19 cellular contexts compared by ENCODE assay signal in the genomic region with DNA sequence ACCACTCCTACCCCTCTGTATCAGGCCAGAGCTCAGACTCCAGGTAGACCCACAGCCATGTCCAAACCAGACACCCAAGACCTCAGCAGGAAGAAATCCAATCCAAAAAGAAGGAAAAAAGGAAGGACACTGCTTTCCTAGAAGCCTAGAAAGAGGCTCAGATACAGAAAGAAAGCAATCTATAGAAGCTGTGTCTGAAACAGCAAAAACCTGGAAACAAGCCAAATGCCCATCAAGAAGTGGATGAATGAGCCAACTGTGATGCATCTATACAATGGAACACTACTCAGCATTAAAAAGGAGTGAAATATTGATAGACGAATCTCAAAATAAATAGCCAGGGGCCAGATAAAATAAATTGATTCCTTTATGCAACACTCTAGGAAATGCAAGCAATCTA. TPM values are rescaled to one million over a fixed set of nuclear protein-coding genes. Genes with fewer than 3 reads are reported as not detected.
DNase-seq lines count a peak whose midpoint lies in the region; ATAC-seq and TF ChIP-seq lines count a peak whose summit lies in the region.
"Had no signal": no experiment of that assay in that cellular context is flagged by ENCODE, and none has a peak within 500 bp of the region (broad histone marks: within the 10 kb centered on the region; RNA-seq: fewer than 3 reads in every experiment).

No MANE protein-coding gene starts in this region.

- no peaks in the 10 kb centered on the region for H3K9me3 Mint-ChIP-seq in osteocyte (ENCODE audit: unreplicated experiment)

- H3K4me3 Mint-ChIP-seq in osteocyte (ENCODE audit: unreplicated experiment) = no peak overlapping the region
- H3K4me3 Mint-ChIP-seq: CD4-positive, alpha-beta memory T cell had no signal

- in situ Hi-C loops in GM13977 (cut with MboI; ENCODE audit: low pct_unique_long_range_greater_than_20kb, low sequenced_read_pairs, unreplicated experiment) = no loop called here

- H3K36me3 Mint-ChIP-seq in osteocyte (ENCODE audit: unreplicated experiment) = peaks cover 19% of the 10 kb centered on the region

- H3K27ac Mint-ChIP-seq in osteocyte (ENCODE audit: unreplicated experiment) = no peak overlapping the region

- H3K9me3 ChIP-seq in BLaER1 treated with 17β-estradiol and CSF1 and Interleukin-3, amounts not matched to agents 10 nM and 100 nM (replicated peaks in 1 of 11) = no peaks in the 10 kb centered on the region; a peak in 1 of 22 replicates

- no peak overlapping the region for H3K4me3 ChIP-seq in BLaER1 treated with 17β-estradiol and CSF1 and Interleukin-3, amounts not matched to agents 10 nM and 100 nM

- no peaks in the 10 kb centered on the region for H3K27me3 Mint-ChIP-seq in osteocyte (ENCODE audit: unreplicated experiment)
- H3K27me3 Mint-ChIP-seq: CD4-positive, alpha-beta memory T cell had no signal

- no peak for TF ChIP-seq CTCF in osteocyte (IDR thresholded peaks at IDR 0.05)
- no peak for TF ChIP-seq CTCF in GM13977 (IDR thresholded peaks at IDR 0.05; ENCODE audit: extremely low read depth, insufficient read depth, missing control alignments)

- H3K27me3 ChIP-seq in BLaER1 treated with 17β-estradiol and CSF1 and Interleukin-3, amounts not matched to agents 10 nM and 100 nM = no peaks in the 10 kb centered on the region

- peaks cover 11 to 67% (median 34%) of the 10 kb centered on the region in 11 experiments; a peak in 21 of 22 replicates for H3K36me3 ChIP-seq in BLaER1 treated with 17β-estradiol and CSF1 and Interleukin-3, amounts not matched to agents 10 nM and 100 nM

- peak overlapping the region in 4 of 11 experiments; percentile 0 to 37 (median 33); a peak in 4 of 22 replicates for H3K27ac ChIP-seq in BLaER1 treated with 17β-estradiol and CSF1 and Interleukin-3, amounts not matched to agents 10 nM and 100 nM

- H3K9ac ChIP-seq in BLaER1 treated with 17β-estradiol and CSF1 and Interleukin-3, amounts not matched to agents 10 nM and 100 nM = no peak overlapping the region

- no peak for ATAC-seq in HG02870 (IDR thresholded peaks at IDR 0.05; ENCODE audit: unreplicated experiment)

- H4K20me1 ChIP-seq in BLaER1 treated with 17β-estradiol and CSF1 and Interleukin-3, amounts not matched to agents 10 nM and 100 nM = peaks cover 21 to 98% (median 42%) of the 10 kb centered on the region in 11 experiments; a peak in 20 of 22 replicates

- peaks cover 5% of the 10 kb centered on the region for H3K4me1 Mint-ChIP-seq in osteocyte (ENCODE audit: unreplicated experiment)

- peaks cover 59 to 100% (median 96%) of the 10 kb centered on the region in 10 experiments for H3K4me1 ChIP-seq in BLaER1 treated with 17β-estradiol and CSF1 and Interleukin-3, amounts not matched to agents 10 nM and 100 nM

- peak overlapping the region in 9 of 11 experiments; percentile 40 to 95 (median 86); a peak in 17 of 22 replicates for H3K4me2 ChIP-seq in BLaER1 treated with 17β-estradiol and CSF1 and Interleukin-3, amounts not matched to agents 10 nM and 100 nM

- DNase-seq in Ammon's horn (ENCODE audit: low spot score) (peak; percentile 47), NCI-H748 (lab: John Stamatoyannopoulos, UW; ENCODE audit: unreplicated experiment) (peak; percentile 84), globus pallidus (ENCODE audit: low spot score) (peak; percentile 35), islet precursor cell (no peak), osteocyte (ENCODE audit: extremely low spot score, unreplicated experiment) (no peak), GM13977 (ENCODE audit: low spot score) (no peak)
- DNase-seq: ACHN; AML-193; CD4-positive, alpha-beta memory T cell; DND-41; GDM1; GOT3; KBM-7; NCI-H1048; NCI-H187 treated with DMSO at 0.1 percent for 48 hours; NCI-H510A treated with DMSO at 0.1 percent for 48 hours; SHP77 had no signal

RNA-seq across cellular contexts. Expression of a gene that starts 31.6 kb away (rescaled TPM):
- total RNA-seq in osteocyte = 47.4 and 51.3 TPM in 2 replicates

Comparison
In these comparisons a context has a peak if more than half of its experiments do, and no peak if none do; other contexts are left out.
1. DNase-seq: peak in Ammon's horn (single experiment), NCI-H748 (single experiment) and globus pallidus (single experiment); none in islet precursor cell (single experiment), osteocyte (single experiment) and GM13977 (single experiment).